Comparison of ENCODE assay signal across 18 cellular contexts in genomic region chr2:228600265-228600664, GRCh38.
DNase-seq lines count a peak whose midpoint lies in the region; ATAC-seq, FAIRE-seq and TF ChIP-seq lines count a peak whose summit lies in the region.
"Had no signal": no experiment of that assay in that cellular context is flagged by ENCODE, and none has a peak within 500 bp of the region (broad histone marks: within the 10 kb centered on the region; RNA-seq: fewer than 3 reads in every experiment).

No MANE protein-coding gene starts in this region.

- H4K20me1 ChIP-seq in IMR-90 (ENCODE audit: insufficient read depth, low read length), result no peaks in the 10 kb centered on the region

- H3K23ac ChIP-seq in IMR-90 (ENCODE audit: low read depth, low read length) (no peak overlapping the region), mesenchymal stem cell (ENCODE audit: low read length in 2 of 2) (no peak overlapping the region)

- no peak overlapping the region for H2BK15ac ChIP-seq in IMR-90 (ENCODE audit: low read depth, low read length)
- no peak overlapping the region for H2BK15ac ChIP-seq in mesenchymal stem cell (ENCODE audit: low read depth, poor library complexity, severe bottlenecking)

- H2BK120ac ChIP-seq in IMR-90 (ENCODE audit: low read depth, low read length) (no peak overlapping the region), mesenchymal stem cell (ENCODE audit: low read depth, low read length) (no peak overlapping the region)

- no CpG with 5 or more reads among the region's 2 CpGs for WGBS in IMR-90 (ENCODE audit: extremely low coverage in 2 of 2, insufficient read length in 1 of 2), 2 experiments
- WGBS in mesenchymal stem cell, result 61% methylated on average over 2 of the region's 2 CpGs
- 76% methylated on average over 2 of the region's 2 CpGs for WGBS in esophagus muscularis mucosa

- H3K9ac ChIP-seq in IMR-90 (ENCODE audit: low read depth, low read length), result no peak overlapping the region
- peak overlapping the region; percentile 71 for H3K9ac ChIP-seq in mesenchymal stem cell (ENCODE audit: low read length)

- H2BK20ac ChIP-seq in IMR-90 (ENCODE audit: low read depth, low read length), result no peak overlapping the region

- BruUV-seq in IMR-90 (replicated peaks; lab: Mats Ljungman, UMichigan), result no TSS peak

- no peaks in the 10 kb centered on the region for H3K27me3 ChIP-seq in IMR-90 (ENCODE audit: control insufficient read depth, insufficient read depth, low read length)
- H3K27me3 ChIP-seq in bronchial epithelial cell (ENCODE audit: control insufficient read depth, insufficient read depth, low read length), result no peaks in the 10 kb centered on the region
- no peaks in the 10 kb centered on the region for H3K27me3 ChIP-seq in mesenchymal stem cell (ENCODE audit: control insufficient read depth in 1 of 2, insufficient read depth in 1 of 2, low read length in 2 of 2)
- H3K27me3 ChIP-seq in esophagus muscularis mucosa, result no peaks in the 10 kb centered on the region
- H3K27me3 ChIP-seq: BE2C, gastrocnemius medialis had no signal

- no peaks in the 10 kb centered on the region for H3K4me1 ChIP-seq in IMR-90 (ENCODE audit: control insufficient read depth, insufficient read depth, low read length)
- H3K4me1 ChIP-seq in mesenchymal stem cell (ENCODE audit: control insufficient read depth, insufficient read depth, low read depth, low read length), result no peaks in the 10 kb centered on the region
- H3K4me1 ChIP-seq in esophagus muscularis mucosa, result no peaks in the 10 kb centered on the region
- H3K4me1 ChIP-seq: BE2C, gastrocnemius medialis had no signal

- no peak overlapping the region for H2AFZ ChIP-seq in IMR-90 (replicated peaks; ENCODE audit: low read length, poor library complexity)
- H2AFZ ChIP-seq in mesenchymal stem cell (ENCODE audit: low read depth, low read length), result no peak overlapping the region

- CTCF ChIA-PET in IMR-90 (lab: Yijun Ruan, JAX), result no interaction called here

- no peak overlapping the region for H3K56ac ChIP-seq in IMR-90 (ENCODE audit: extremely low read depth, insufficient read depth, low read length)

- ATAC-seq in IMR-90 (ENCODE audit: low read depth), result peak; percentile 53
- ATAC-seq: activated naive CD8-positive, alpha-beta T cell treated with anti-CD3 and anti-CD28 coated beads, Interleukin-2, amount 50 U/mL, for 24 hours; activated T-cell treated with anti-CD3 and anti-CD28 coated beads, Interleukin-2, amount 50 U/mL, for 4 hours; gastrocnemius medialis; Right ventricle myocardium inferior; stimulated activated naive B cell treated with anti-CD40 and anti-IgM and Interleukin-4, amounts not matched to agents 10 μg/mL and 1 μg/mL and 100 μg/mL, for 72 hours had no signal

- peak; percentile 51 for DNase-seq in AG09319 (ENCODE audit: extremely low read depth, low read depth)
- peak; percentile 88 for DNase-seq in IMR-90
- DNase-seq in bronchial epithelial cell (ENCODE audit: low read depth), result peak; percentile 63
- peak; percentile 21 for DNase-seq in mesenchymal stem cell
- DNase-seq in G401 (ENCODE audit: low spot score), result no peak
- no peak for DNase-seq in NOMO-1 treated with dmso at 0.1 percent for 144 hours (lab: John Stamatoyannopoulos, UW; ENCODE audit: unreplicated experiment)
- no peak for DNase-seq in esophagus muscularis mucosa (ENCODE audit: extremely low spot score)
- no peak for DNase-seq in DMS153 (lab: John Stamatoyannopoulos, UW)
- DNase-seq: activated CD4-positive, alpha-beta T cell treated with anti-CD3 and anti-CD28 coated beads, Interleukin-2, amount 10 ng/mL, durations not matched to agents 7 days and 5 days; activated naive CD8-positive, alpha-beta T cell treated with anti-CD3 and anti-CD28 coated beads, Interleukin-2, amount 50 U/mL, for 24 hours; activated T-cell treated with anti-CD3 and anti-CD28 coated beads, Interleukin-2, amount 50 U/mL, for 4 hours; BE2C; gastrocnemius medialis; NCI-H2081; NCI-H748 treated with DMSO at 0.1 percent for 48 hours; stimulated activated naive B cell treated with anti-CD40 and anti-IgM and Interleukin-4, amounts not matched to agents 10 μg/mL and 1 μg/mL and 100 μg/mL, for 72 hours had no signal

- H3K79me1 ChIP-seq in IMR-90 (ENCODE audit: low read depth in 1 of 2, low read length in 2 of 2) (no peaks in the 10 kb centered on the region), mesenchymal stem cell (replicated peaks; ENCODE audit: low read length, poor library complexity, severe bottlenecking) (no peaks in the 10 kb centered on the region)

- FAIRE-seq in bronchial epithelial cell (lab: Jason Lieb, UNC), result no peak

- TF ChIP-seq POLR2A in IMR-90 (IDR thresholded peaks at IDR 0.05; ENCODE audit: low read depth, low read length) (no peak), esophagus muscularis mucosa (IDR thresholded peaks at IDR 0.05; ENCODE audit: low read depth) (no peak)

- TF ChIP-seq CTCF in AG09319 (IDR thresholded peaks at IDR 0.05; ENCODE audit: low read depth, low read length) (no peak), IMR-90 (conservative IDR thresholded peaks at IDR 0.05; ENCODE audit: low read depth, low read length) (no peak), bronchial epithelial cell (IDR thresholded peaks at IDR 0.05; ENCODE audit: insufficient read depth, low read length, severe bottlenecking) (no peak), esophagus muscularis mucosa (IDR thresholded peaks at IDR 0.05) (no peak)

- dilution Hi-C loops in IMR-90 (cut with HindIII; ENCODE audit: low sequenced_read_pairs, unreplicated experiment), result no loop called here

- intact Hi-C loops in IMR-90 (cut with micrococcal nuclease), result no loop called here
- intact Hi-C loops in esophagus muscularis mucosa (cut with DNase I), result no loop called here

- in situ Hi-C loops in IMR-90 (cut with MboI; ENCODE audit: low sequenced_read_pairs) (no loop called here), G401 (cut with HindIII; ENCODE audit: low sequenced_read_pairs) (no loop called here)

- H3K18ac ChIP-seq in IMR-90 (ENCODE audit: low read depth, low read length) (no peak overlapping the region), mesenchymal stem cell (ENCODE audit: low read depth in 1 of 2, low read length in 2 of 2) (no peak overlapping the region)

- H3K4me3 ChIP-seq in IMR-90 (ENCODE audit: insufficient read depth, low read depth, low read length), result no peak overlapping the region
- no peak overlapping the region for H3K4me3 ChIP-seq in bronchial epithelial cell (ENCODE audit: low read depth, low read length)
- H3K4me3 ChIP-seq in mesenchymal stem cell (ENCODE audit: insufficient read depth in 1 of 2, low read depth in 1 of 2, low read length in 2 of 2), result peak overlapping the region in 1 of 2 experiments; percentile 28
- H3K4me3 ChIP-seq in esophagus muscularis mucosa, result no peak overlapping the region
- H3K4me3 ChIP-seq: gastrocnemius medialis, skin epidermis had no signal

- no peak overlapping the region for H2BK12ac ChIP-seq in mesenchymal stem cell (ENCODE audit: low read length in 2 of 2)

- H3K14ac ChIP-seq in IMR-90 (replicated peaks; ENCODE audit: low read depth, low read length) (no peak overlapping the region), mesenchymal stem cell (ENCODE audit: low read length in 2 of 2) (no peak overlapping the region)

- no peaks in the 10 kb centered on the region for H3K9me1 ChIP-seq in IMR-90 (ENCODE audit: insufficient read depth, low read length)

- H2BK5ac ChIP-seq in IMR-90 (ENCODE audit: low read depth, low read length, poor library complexity, severe bottlenecking) (no peak overlapping the region), mesenchymal stem cell (ENCODE audit: low read depth, low read length, poor library complexity, severe bottlenecking) (no peak overlapping the region)

- H3K4me2 ChIP-seq in IMR-90 (ENCODE audit: low read depth, low read length) (no peak overlapping the region), mesenchymal stem cell (ENCODE audit: low read length, poor library complexity, severe bottlenecking) (no peak overlapping the region)

- H3K9me3 ChIP-seq in IMR-90 (ENCODE audit: control insufficient read depth, insufficient read depth, low read length) (no peaks in the 10 kb centered on the region), mesenchymal stem cell (ENCODE audit: control insufficient read depth, low read length) (no peaks in the 10 kb centered on the region), esophagus muscularis mucosa (no peaks in the 10 kb centered on the region)
- H3K9me3 ChIP-seq: BE2C, gastrocnemius medialis had no signal

- no peak overlapping the region for H4K5ac ChIP-seq in IMR-90 (ENCODE audit: low read depth, low read length)

- no peak overlapping the region for H2AK5ac ChIP-seq in IMR-90 (ENCODE audit: low read depth, low read length)
- H2AK5ac ChIP-seq in mesenchymal stem cell (ENCODE audit: low read length, severe bottlenecking), result no peak overlapping the region

- H3K27ac ChIP-seq in IMR-90 (ENCODE audit: insufficient read depth, low read length), result no peak overlapping the region
- no peak overlapping the region for H3K27ac ChIP-seq in mesenchymal stem cell (ENCODE audit: low read length, poor library complexity, severe bottlenecking)
- H3K27ac ChIP-seq in esophagus muscularis mucosa (replicated peaks in 1 of 4), result no peak overlapping the region
- H3K27ac ChIP-seq: gastrocnemius medialis, skin epidermis had no signal

- POLR2A ChIA-PET in IMR-90 (lab: Charles Lee; ENCODE audit: unreplicated experiment), result no interaction called here

- H4K91ac ChIP-seq in IMR-90 (ENCODE audit: insufficient read depth, low read depth, low read length), result no peak overlapping the region
- H4K91ac ChIP-seq in mesenchymal stem cell (ENCODE audit: low read length), result no peak overlapping the region

- no peaks in the 10 kb centered on the region for H3K36me3 ChIP-seq in IMR-90 (ENCODE audit: control insufficient read depth, insufficient read depth, low read length)
- no peaks in the 10 kb centered on the region for H3K36me3 ChIP-seq in bronchial epithelial cell (ENCODE audit: control insufficient read depth, insufficient read depth, low read length)
- H3K36me3 ChIP-seq in mesenchymal stem cell (ENCODE audit: control insufficient read depth in 1 of 2, insufficient read depth in 2 of 2, low read depth in 1 of 2, low read length in 2 of 2), result no peaks in the 10 kb centered on the region
- no peaks in the 10 kb centered on the region for H3K36me3 ChIP-seq in esophagus muscularis mucosa
- H3K36me3 ChIP-seq: BE2C, gastrocnemius medialis had no signal

- no peak for TF ChIP-seq EP300 in esophagus muscularis mucosa (IDR thresholded peaks at IDR 0.05)

- H4K8ac ChIP-seq in IMR-90 (ENCODE audit: low read depth in 2 of 2, low read length in 2 of 2) (no peak overlapping the region), mesenchymal stem cell (ENCODE audit: low read length) (no peak overlapping the region)

- no peak for TF ChIP-seq RAD21 in IMR-90 (IDR thresholded peaks at IDR 0.05; ENCODE audit: low read length)

- no peak overlapping the region for H2AK9ac ChIP-seq in IMR-90 (replicated peaks; ENCODE audit: low read depth, low read length, poor library complexity)

- H3K4ac ChIP-seq in IMR-90 (ENCODE audit: low read depth, low read length), result no peak overlapping the region
- no peak overlapping the region for H3K4ac ChIP-seq in mesenchymal stem cell (ENCODE audit: low read depth in 1 of 2, low read length in 2 of 2)

TF ChIP-seq in IMR-90, 13 proteins besides CTCF, POLR2A, EP300 and RAD21 (continues in another document):
- TF ChIP-seq RFX5 (IDR thresholded peaks at IDR 0.05; ENCODE audit: low read depth, low read length), result no peak
- TF ChIP-seq MAFK (IDR thresholded peaks at IDR 0.05; ENCODE audit: low read depth, low read length), result no peak
- TF ChIP-seq RCOR1 (IDR thresholded peaks at IDR 0.05; ENCODE audit: insufficient replicate concordance, low read length), result no peak

Comparison
In these comparisons a context has a peak if more than half of its experiments do, and no peak if none do; other contexts are left out.
1. DNase-seq: peak in AG09319 (single experiment), IMR-90 (single experiment), bronchial epithelial cell (single experiment) and mesenchymal stem cell (single experiment); none in G401 (single experiment), NOMO-1 treated with dmso at 0.1 percent for 144 hours (single experiment), esophagus muscularis mucosa (single experiment) and DMS153 (single experiment).